In genomic region chr12:53306826-53307225, GRCh38 we compare ENCODE assay signal across 35 cellular contexts. TPM values are rescaled to one million over a fixed set of nuclear protein-coding genes. Genes with fewer than 3 reads are reported as not detected.
"Had no signal": no experiment of that assay in that cellular context is flagged by ENCODE, and none has a peak within 500 bp of the region (broad histone marks: within the 10 kb centered on the region; RNA-seq: fewer than 3 reads in every experiment).

No MANE protein-coding gene starts in this region.

- H3K9me3 Mint-ChIP-seq: activated B cell treated with CpG ODN at 0.5 μM for 24 hours; activated CD8-positive, alpha-beta T cell treated with anti-CD3 and anti-CD28 coated beads for 36 hours; activated naive CD8-positive, alpha-beta T cell treated with anti-CD3 and anti-CD28 coated beads, Interleukin-2, amount 50 U/mL, for 24 hours; activated T-helper 2 cell treated with anti-CD3 and anti-CD28 coated beads, Interferon-gamma antibody, Interleukin-2, Interleukin-4, amounts not matched to agents 10 μg/mL and 5 μg/mL and 100 μg/mL, durations not matched to agents 14 hours and 24 hours and 36 hours; IgD-negative memory B cell; T-cell had no signal

- H3K27ac Mint-ChIP-seq: activated B cell treated with CpG ODN at 0.5 μM for 24 hours; activated CD8-positive, alpha-beta T cell treated with anti-CD3 and anti-CD28 coated beads for 36 hours; activated naive CD8-positive, alpha-beta T cell; activated naive CD8-positive, alpha-beta T cell treated with anti-CD3 and anti-CD28 coated beads, Interleukin-2, amount 50 U/mL, for 24 hours; activated T-helper 2 cell treated with anti-CD3 and anti-CD28 coated beads, Interferon-gamma antibody, Interleukin-2, Interleukin-4, amounts not matched to agents 10 μg/mL and 5 μg/mL and 100 μg/mL, durations not matched to agents 14 hours and 24 hours and 36 hours; T-cell had no signal

- DNase-seq: activated B cell treated with CpG ODN at 0.5 μM for 24 hours; activated CD4-positive, alpha-beta T cell treated with anti-CD3 and anti-CD28 coated beads for 48 hours; activated CD4-positive, alpha-beta T cell treated with anti-CD3 and anti-CD28 coated beads, Interleukin-2, amount 50 U/mL, for 4 hours; activated CD4-positive, CD25-positive, alpha-beta regulatory T cell treated with anti-CD3 and anti-CD28 coated beads, Interleukin-2, amount 50 U/mL, for 72 hours; activated CD8-positive, alpha-beta T cell treated with anti-CD3 and anti-CD28 coated beads for 36 hours; activated gamma-delta T cell; activated naive CD4-positive, alpha-beta T cell treated with Interleukin-2 at 50 U/mL for 16 hours; activated naive CD8-positive, alpha-beta T cell treated with anti-CD3 and anti-CD28 coated beads, Interleukin-2, amount 50 U/mL, for 24 hours; anterior cingulate cortex; brain microvascular endothelial cell; central memory CD4-positive, alpha-beta T cell; Kasumi-1; KBM-7; MG63; NCI-H1048; NCI-H1105 treated with DMSO at 0.1 percent for 48 hours; NCI-H1436; NCI-H1694; NCI-H1930; NCI-H2081 treated with DMSO at 0.1 percent for 48 hours; NCI-H345; NCI-H524 treated with DMSO at 0.1 percent for 48 hours; SIG-M5; T-cell; T-helper 2 cell; T-helper 9 cell had no signal

- H3K9me3 ChIP-seq: MG63 had no signal

- ATAC-seq: activated CD8-positive, alpha-beta T cell treated with anti-CD3 and anti-CD28 coated beads for 36 hours; activated naive CD8-positive, alpha-beta T cell treated with anti-CD3 and anti-CD28 coated beads, Interleukin-2, amount 50 U/mL, for 24 hours; SK-N-SH treated with all-trans-retinoic acid at 6 μM for 48 hours; T-cell had no signal

- H3K27ac ChIP-seq: brain microvascular endothelial cell, VCaP had no signal

- H3K27me3 Mint-ChIP-seq: activated B cell treated with CpG ODN at 0.5 μM for 24 hours; activated CD8-positive, alpha-beta T cell treated with anti-CD3 and anti-CD28 coated beads for 36 hours; activated naive CD8-positive, alpha-beta T cell; activated naive CD8-positive, alpha-beta T cell treated with anti-CD3 and anti-CD28 coated beads, Interleukin-2, amount 50 U/mL, for 24 hours; IgD-negative memory B cell; T-cell had no signal

- H3K4me3 ChIP-seq: MG63 had no signal

- H3K4me3 Mint-ChIP-seq: activated B cell treated with CpG ODN at 0.5 μM for 24 hours; activated CD8-positive, alpha-beta T cell treated with anti-CD3 and anti-CD28 coated beads for 36 hours; activated naive CD8-positive, alpha-beta T cell; activated naive CD8-positive, alpha-beta T cell treated with anti-CD3 and anti-CD28 coated beads, Interleukin-2, amount 50 U/mL, for 24 hours; T-cell had no signal

- H3K27me3 ChIP-seq: brain microvascular endothelial cell, MG63 had no signal

RNA-seq across cellular contexts. Expression of gene SP7, which starts 29.3 kb away (rescaled TPM):
- total RNA-seq: activated B cell treated with CpG ODN at 0.5 μM for 24 hours; activated CD8-positive, alpha-beta memory T cell treated with anti-CD3 and anti-CD28 coated beads for 36 hours; activated CD8-positive, alpha-beta T cell treated with anti-CD3 and anti-CD28 coated beads for 36 hours; NCI-H460; RPMI7951; SK-MEL-5 had no signal
- polyA plus RNA-seq: IgD-negative memory B cell had no signal

RNA-seq across cellular contexts. Expression of gene ESPL1, which starts 38.7 kb away (rescaled TPM):
- polyA plus RNA-seq: IgD-negative memory B cell had no signal
